ENCODE assay signal across 1 cellular context in genomic region chr2:152247337-152247695, GRCh38.
TF ChIP-seq lines count a peak whose summit lies in the region.

No MANE protein-coding gene starts in this region.

TF ChIP-seq in IMR-90, 13 proteins besides CTCF, POLR2A, EP300 and RAD21 (continued from another document):
- TF ChIP-seq USF2 (IDR thresholded peaks at IDR 0.05; ENCODE audit: low read depth, low read length): no peak
